Comparison of ENCODE assay signal across 9 cellular contexts in the genomic region with DNA sequence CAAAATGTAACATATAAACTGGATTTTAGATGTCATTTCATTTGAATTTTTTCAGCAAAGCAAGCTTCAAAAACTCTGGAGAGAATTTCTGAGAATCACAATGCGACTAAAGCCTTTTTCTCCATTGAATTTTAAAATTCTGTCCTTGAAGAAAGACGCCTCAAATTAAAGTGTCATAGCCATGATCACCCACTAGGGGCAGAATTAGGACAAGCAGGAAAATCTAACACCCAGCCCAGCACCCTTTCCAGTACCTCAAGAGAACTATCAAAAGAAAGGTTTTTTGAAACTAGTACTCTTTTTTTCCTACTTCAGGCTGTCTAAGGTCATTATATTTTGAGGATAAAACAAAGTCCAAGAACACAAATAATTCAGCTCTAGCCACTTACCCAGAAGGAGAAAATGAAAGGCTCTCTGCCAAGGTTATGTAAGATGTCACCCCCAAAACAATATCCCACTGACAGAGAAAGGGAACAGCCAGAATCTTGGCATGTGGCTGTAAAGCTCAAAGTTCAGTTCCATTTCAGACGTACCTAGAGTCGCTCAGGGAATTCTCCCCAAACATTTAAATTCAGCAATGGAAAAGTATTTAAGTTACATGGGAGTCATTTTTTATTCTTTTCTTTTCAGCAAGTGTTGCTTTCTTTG.
DNase-seq lines count a peak whose midpoint lies in the region; ATAC-seq, FAIRE-seq and TF ChIP-seq lines count a peak whose summit lies in the region.
"Had no signal": no experiment of that assay in that cellular context is flagged by ENCODE, and none has a peak within 500 bp of the region (broad histone marks: within the 10 kb centered on the region; RNA-seq: fewer than 3 reads in every experiment).

No MANE protein-coding gene starts in this region.

- H2AFZ ChIP-seq in endothelial cell of umbilical vein (ENCODE audit: low read depth, low read length), result no peak overlapping the region

- intact Hi-C loops in endothelial cell of umbilical vein (cut with micrococcal nuclease), result loop anchor here (5.0 kb wide), 1 partner anchor 269 kb away; no protein-coding TSS in a partner anchor

- H3K4me3 ChIP-seq in endothelial cell of umbilical vein (replicated peaks in 1 of 3; ENCODE audit: insufficient read depth in 1 of 3, low read depth in 1 of 3, low read length in 3 of 3), result no peak overlapping the region

- H3K9me3 Mint-ChIP-seq in osteocyte (ENCODE audit: unreplicated experiment), result peaks cover 14% of the 10 kb centered on the region

- BruUV-seq in endothelial cell of umbilical vein (replicated peaks; lab: Mats Ljungman, UMichigan), result no TSS peak

- TF ChIP-seq CTCF in endothelial cell of umbilical vein (IDR thresholded peaks at IDR 0.05; ENCODE audit: extremely low read depth in 1 of 2, insufficient read depth in 1 of 2, low read depth in 1 of 2, low read length in 2 of 2) (peak; percentile 45 to 56), osteocyte (IDR thresholded peaks at IDR 0.05) (peak; percentile 71)

- no peaks in the 10 kb centered on the region for H3K9me1 ChIP-seq in endothelial cell of umbilical vein (replicated peaks; ENCODE audit: control insufficient read depth, extremely low read depth, insufficient read depth, low read length)

- H3K27ac ChIP-seq in endothelial cell of umbilical vein (ENCODE audit: insufficient read depth, low read depth, low read length), result no peak overlapping the region

- dilution Hi-C loops in endothelial cell of umbilical vein (cut with MboI; ENCODE audit: extremely low pct_ligation_motif_present, low sequenced_read_pairs), result no loop called here

- no peak overlapping the region for H3K4me2 ChIP-seq in endothelial cell of umbilical vein (ENCODE audit: insufficient read depth, low read length)

- DNase-seq in stimulated activated CD4-positive, alpha-beta T cell treated with anti-CD3 and anti-CD28 coated beads, Interleukin-12 subunit alpha, Interleukin-12 subunit beta, amount 100 ng/mL, for 4 hours, result peak; percentile 1
- no peak for DNase-seq in stimulated activated CD4-positive, alpha-beta T cell treated with anti-CD3 and anti-CD28 coated beads, Interleukin-4, amount 100 ng/mL, for 4 hours
- DNase-seq in RCC 7860 (ENCODE audit: low spot score) (peak; percentile 31), endothelial cell of umbilical vein (ENCODE audit: low read depth, low spot score) (peak; percentile 33), osteocyte (ENCODE audit: extremely low spot score, unreplicated experiment) (no peak)

- no peaks in the 10 kb centered on the region for H3K27me3 ChIP-seq in endothelial cell of umbilical vein (ENCODE audit: control insufficient read depth in 2 of 2, insufficient read depth in 2 of 2, low read length in 2 of 2)

- H3K79me2 ChIP-seq in endothelial cell of umbilical vein (ENCODE audit: control insufficient read depth, insufficient read depth, low read length), result no peaks in the 10 kb centered on the region

- no peaks in the 10 kb centered on the region for H4K20me1 ChIP-seq in endothelial cell of umbilical vein (replicated peaks; ENCODE audit: control insufficient read depth, extremely low read depth, insufficient read depth, low read length)

- no peak overlapping the region for H3K9ac ChIP-seq in endothelial cell of umbilical vein (replicated peaks; ENCODE audit: extremely low read depth, insufficient read depth, low read length)

- POLR2A ChIA-PET in endothelial cell of umbilical vein (lab: Charles Lee), result no interaction called here

- TF ChIP-seq POLR2A in endothelial cell of umbilical vein (IDR thresholded peaks at IDR 0.05; ENCODE audit: low read depth, low read length), result no peak

- H3K27me3 Mint-ChIP-seq in osteocyte (ENCODE audit: unreplicated experiment), result no peaks in the 10 kb centered on the region

- H3K9me3 ChIP-seq in endothelial cell of umbilical vein (replicated peaks; ENCODE audit: control insufficient read depth, insufficient read depth, low read length), result no peaks in the 10 kb centered on the region

- CTCF ChIA-PET in endothelial cell of umbilical vein (lab: Charles Lee), result interaction anchor here (1.0 to 2.4 kb wide), 4 partner anchors 11 to 715 kb away, joined by 3 to 11 read pairs (median 4); no protein-coding TSS in a partner anchor

- peaks cover 12% of the 10 kb centered on the region for H3K36me3 Mint-ChIP-seq in osteocyte (ENCODE audit: unreplicated experiment)

- H3K4me1 ChIP-seq in endothelial cell of umbilical vein (ENCODE audit: control insufficient read depth, extremely low read depth, insufficient read depth, low read length), result no peaks in the 10 kb centered on the region

- peak overlapping the region; percentile 48 for H3K27ac Mint-ChIP-seq in osteocyte (ENCODE audit: unreplicated experiment)

- H3K36me3 ChIP-seq in endothelial cell of umbilical vein (ENCODE audit: control insufficient read depth in 2 of 2, extremely low read depth in 1 of 2, insufficient read depth in 2 of 2, low read length in 2 of 2), result no peaks in the 10 kb centered on the region

- peaks cover 47% of the 10 kb centered on the region for H3K4me1 Mint-ChIP-seq in osteocyte (ENCODE audit: unreplicated experiment)

- no peak overlapping the region for H3K4me3 Mint-ChIP-seq in osteocyte (ENCODE audit: unreplicated experiment)

- ATAC-seq in HG02763 (IDR thresholded peaks at IDR 0.05; ENCODE audit: unreplicated experiment) (peak; percentile 65), HG03097 (IDR thresholded peaks at IDR 0.05; ENCODE audit: low FRiP score, unreplicated experiment) (no peak), HG03135 (IDR thresholded peaks at IDR 0.05; ENCODE audit: unreplicated experiment) (no peak)

- FAIRE-seq in RCC 7860 (lab: Jason Lieb, UNC), result peak; percentile 24
- FAIRE-seq in endothelial cell of umbilical vein (lab: Jason Lieb, UNC), result peak; percentile 67
- FAIRE-seq: colon had no signal

TF ChIP-seq in endothelial cell of umbilical vein, 7 proteins besides CTCF, POLR2A, EP300 and RAD21:
- no peak for TF ChIP-seq JUN (IDR thresholded peaks at IDR 0.05; ENCODE audit: borderline replicate concordance, insufficient read depth, insufficient read length, low read depth)
- no peak for TF ChIP-seq MYC (IDR thresholded peaks at IDR 0.05; ENCODE audit: low read depth, low read length)
- no peak for TF ChIP-seq GATA2 (IDR thresholded peaks at IDR 0.05; ENCODE audit: insufficient read depth, insufficient read length, low read depth, low read length)
- TF ChIP-seq, protein P1, sequence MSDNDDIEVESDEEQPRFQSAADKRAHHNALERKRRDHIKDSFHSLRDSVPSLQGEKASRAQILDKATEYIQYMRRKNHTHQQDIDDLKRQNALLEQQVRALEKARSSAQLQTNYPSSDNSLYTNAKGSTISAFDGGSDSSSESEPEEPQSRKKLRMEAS (IDR thresholded peaks at IDR 0.05; ENCODE audit: insufficient read depth, insufficient read length), result no peak
- no peak for TF ChIP-seq EZH2 (IDR thresholded peaks at IDR 0.05; ENCODE audit: borderline replicate concordance, low read depth, low read length, severe bottlenecking)
- TF ChIP-seq FOS (IDR thresholded peaks at IDR 0.05; ENCODE audit: borderline replicate concordance, insufficient read depth, low read length), result no peak
- no peak for TF ChIP-seq POLR2AphosphoS5 (IDR thresholded peaks at IDR 0.05; ENCODE audit: insufficient read depth, low read depth, low read length)

Comparison
In these comparisons a context has a peak if more than half of its experiments do, and no peak if none do; other contexts are left out.
1. DNase-seq: peak in stimulated activated CD4-positive, alpha-beta T cell treated with anti-CD3 and anti-CD28 coated beads, Interleukin-12 subunit alpha, Interleukin-12 subunit beta, amount 100 ng/mL, for 4 hours (single experiment), RCC 7860 (single experiment) and endothelial cell of umbilical vein (single experiment); none in stimulated activated CD4-positive, alpha-beta T cell treated with anti-CD3 and anti-CD28 coated beads, Interleukin-4, amount 100 ng/mL, for 4 hours (0 of 2) and osteocyte (single experiment).